In the genomic region with DNA sequence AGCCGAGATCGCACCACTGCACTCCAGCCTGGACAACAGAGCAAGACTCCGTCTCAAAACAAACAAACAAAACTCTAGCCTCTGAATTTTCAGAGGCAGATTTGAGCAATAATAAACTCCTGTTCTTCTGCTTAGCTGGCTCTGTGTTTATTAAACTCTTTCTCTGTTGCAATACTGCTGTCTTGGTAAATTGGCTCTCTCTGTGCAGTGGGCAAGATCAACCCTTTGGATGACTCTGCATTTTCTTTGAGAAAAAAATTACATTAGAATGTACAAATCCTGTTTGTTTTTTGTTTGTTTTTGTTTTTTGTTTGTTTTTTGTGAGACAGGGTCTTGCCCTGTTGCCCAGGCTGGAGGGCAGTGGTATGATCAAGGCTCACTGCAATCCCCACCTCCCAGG, we compare ENCODE assay signal across 1 cellular context.
TF ChIP-seq lines count a peak whose summit lies in the region.

No MANE protein-coding gene starts in this region.

TF ChIP-seq in HepG2, 621 proteins besides CTCF, POLR2A, EP300 and RAD21 (continued from another document):
- TF ChIP-seq, protein P1, sequence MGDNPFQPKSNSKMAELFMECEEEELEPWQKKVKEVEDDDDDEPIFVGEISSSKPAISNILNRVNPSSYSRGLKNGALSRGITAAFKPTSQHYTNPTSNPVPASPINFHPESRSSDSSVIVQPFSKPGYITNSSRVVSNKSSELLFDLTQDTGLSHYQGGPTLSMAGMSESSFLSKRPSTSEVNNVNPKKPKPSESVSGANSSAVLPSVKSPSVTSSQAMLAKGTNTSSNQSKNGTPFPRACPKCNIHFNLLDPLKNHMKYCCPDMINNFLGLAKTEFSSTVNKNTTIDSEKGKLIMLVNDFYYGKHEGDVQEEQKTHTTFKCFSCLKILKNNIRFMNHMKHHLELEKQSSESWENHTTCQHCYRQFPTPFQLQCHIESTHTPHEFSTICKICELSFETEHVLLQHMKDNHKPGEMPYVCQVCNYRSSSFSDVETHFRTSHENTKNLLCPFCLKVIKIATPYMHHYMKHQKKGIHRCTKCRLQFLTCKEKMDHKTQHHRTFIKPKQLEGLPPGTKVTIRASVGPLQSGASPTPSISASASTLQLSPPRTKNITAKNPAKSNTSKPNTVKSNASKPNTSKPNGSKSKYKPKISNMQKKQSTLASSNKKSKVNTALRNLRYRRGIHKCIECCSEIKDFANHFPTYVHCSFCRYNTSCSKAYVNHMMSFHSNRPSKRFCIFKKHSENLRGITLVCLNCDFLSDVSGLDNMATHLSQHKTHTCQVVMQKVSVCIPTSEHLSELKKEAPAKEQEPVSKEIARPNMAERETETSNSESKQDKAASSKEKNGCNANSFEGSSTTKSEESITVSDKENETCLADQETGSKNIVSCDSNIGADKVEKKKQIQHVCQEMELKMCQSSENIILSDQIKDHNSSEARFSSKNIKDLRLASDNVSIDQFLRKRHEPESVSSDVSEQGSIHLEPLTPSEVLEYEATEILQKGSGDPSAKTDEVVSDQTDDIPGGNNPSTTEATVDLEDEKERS (CRISPR knock-in tag; IDR thresholded peaks at IDR 0.05), result peak; percentile 48; the same call in 1 of the 2 replicates
- no peak for TF ChIP-seq PPARG (CRISPR knock-in tag; conservative IDR thresholded peaks at IDR 0.05)
- TF ChIP-seq FOXO1 (CRISPR knock-in tag; IDR thresholded peaks at IDR 0.05), result no peak
- peak; percentile 61; the same call in 1 of the 2 replicates for TF ChIP-seq NFE2L2 (IDR thresholded peaks at IDR 0.05; ENCODE audit: low read length)
- peak; percentile 76; the same call in 1 of the 2 replicates for TF ChIP-seq SETDB1 (CRISPR knock-in tag; IDR thresholded peaks at IDR 0.05; ENCODE audit: borderline replicate concordance)
- TF ChIP-seq SRF (IDR thresholded peaks at IDR 0.05; ENCODE audit: low read depth, low read length), result no peak
